Comparison of ENCODE assay signal across 8 cellular contexts in the genomic region with DNA sequence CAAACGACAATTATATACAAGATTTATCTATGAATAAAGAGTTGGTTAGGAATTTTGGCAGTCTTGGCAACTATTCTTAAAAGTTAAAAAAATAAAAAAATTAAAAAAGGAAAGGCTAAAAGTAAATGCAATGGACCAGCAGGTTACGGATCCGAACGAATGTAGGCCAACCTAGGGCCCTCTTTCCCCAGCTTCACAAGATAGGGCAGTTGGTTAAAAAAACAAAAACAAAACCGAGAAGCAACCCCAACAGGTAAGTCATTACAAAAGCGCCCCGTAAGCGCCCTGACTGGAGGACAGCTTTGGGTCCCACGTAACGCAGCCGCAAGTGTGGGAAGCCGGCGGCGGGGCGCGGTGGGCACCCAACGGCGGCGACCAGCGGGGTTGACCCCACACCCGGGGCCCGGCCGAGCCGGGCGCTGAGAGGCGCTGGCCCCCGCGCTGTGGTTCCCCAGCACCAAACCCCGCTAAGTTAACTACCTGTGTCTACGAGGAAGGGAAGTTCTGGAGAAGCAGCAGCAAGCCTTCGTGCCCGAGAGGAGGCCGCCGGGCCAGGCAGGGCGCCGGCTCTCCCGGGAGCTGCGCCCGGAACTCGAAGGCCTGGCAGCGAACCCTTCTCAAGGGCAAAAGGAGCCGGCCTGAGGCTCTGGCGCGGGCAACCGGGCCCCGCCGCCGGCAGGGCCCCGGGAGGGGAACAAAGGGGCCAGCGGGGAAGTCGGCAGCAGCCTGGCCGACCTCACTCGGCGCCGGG. TPM values are rescaled to one million over a fixed set of nuclear protein-coding genes. Genes with fewer than 3 reads are reported as not detected.
DNase-seq lines count a peak whose midpoint lies in the region; ATAC-seq, FAIRE-seq and TF ChIP-seq lines count a peak whose summit lies in the region.

No MANE protein-coding gene starts in this region.

- H3K4me1 Mint-ChIP-seq in T-cell (peaks cover 59 to 70% (median 69%) of the 10 kb centered on the region in 3 donors), astrocyte (ENCODE audit: low read depth, unreplicated experiment) (peaks cover 12% of the 10 kb centered on the region)

- H3K79me2 ChIP-seq in astrocyte (ENCODE audit: insufficient read depth, low read length): peaks cover 55% of the 10 kb centered on the region

- TF ChIP-seq CTCF in BE2C (IDR thresholded peaks at IDR 0.05; ENCODE audit: low read depth, low read length): no peak
- no peak for TF ChIP-seq CTCF in astrocyte (IDR thresholded peaks at IDR 0.05; ENCODE audit: insufficient read depth, low read depth, low read length)

- CTCF ChIA-PET in T-cell (lab: Charles Lee): interaction anchor here in 1 of 2 donors (1.8 kb wide), 1 partner anchor 83 kb away, joined by 6 read pairs; no protein-coding TSS in a partner anchor

- H3K4me3 ChIP-seq in BE2C (ENCODE audit: low read depth, low read length) (peak overlapping the region; percentile 82), astrocyte (ENCODE audit: insufficient read depth, low read depth, low read length) (peak overlapping the region; percentile 89), iPS-18c (ENCODE audit: insufficient read depth, low read depth, low read length) (peak overlapping the region; percentile 94)

- POLR2A ChIA-PET in T-cell (lab: Charles Lee): interaction anchor here in 1 of 2 donors (0.6 to 1.1 kb wide), 2 partner anchors 10 to 107 kb away, joined by 3 read pairs; no protein-coding TSS in a partner anchor

- H3K27me3 ChIP-seq in BE2C: no peaks in the 10 kb centered on the region
- no peaks in the 10 kb centered on the region for H3K27me3 ChIP-seq in astrocyte (ENCODE audit: insufficient read depth, low read length)

- H3K4me2 ChIP-seq in astrocyte (ENCODE audit: low read length): peak overlapping the region; percentile 90

- H2AFZ ChIP-seq in astrocyte (ENCODE audit: low read depth, low read length): peak overlapping the region; percentile 84

- peak overlapping the region; percentile 99 for H3K9ac ChIP-seq in astrocyte (ENCODE audit: low read length)

- H3K4me3 Mint-ChIP-seq in T-cell (peak overlapping the region; percentile 89 to 92 (median 90)), astrocyte (ENCODE audit: unreplicated experiment) (peak overlapping the region; percentile 90)

- H4K20me1 ChIP-seq in astrocyte (ENCODE audit: insufficient read depth, low read length): peaks cover 32% of the 10 kb centered on the region

- H3K36me3 ChIP-seq in BE2C (peaks cover 24% of the 10 kb centered on the region), astrocyte (ENCODE audit: insufficient read depth, low read length) (peaks cover 8% of the 10 kb centered on the region)

- H3K27me3 Mint-ChIP-seq in T-cell: no peaks in the 10 kb centered on the region
- H3K27me3 Mint-ChIP-seq in astrocyte (ENCODE audit: low read depth, unreplicated experiment): no peaks in the 10 kb centered on the region

- H3K27ac Mint-ChIP-seq in T-cell (peak overlapping the region; percentile 85 to 86), astrocyte (ENCODE audit: unreplicated experiment) (peak overlapping the region; percentile 83)

- peak overlapping the region; percentile 98 for H3K27ac ChIP-seq in astrocyte (ENCODE audit: low read depth, low read length)

- peaks cover 23% of the 10 kb centered on the region for H3K36me3 Mint-ChIP-seq in T-cell
- H3K36me3 Mint-ChIP-seq in astrocyte (ENCODE audit: low read depth, unreplicated experiment): peaks cover 5% of the 10 kb centered on the region

- H3K9me3 ChIP-seq in BE2C (no peaks in the 10 kb centered on the region), astrocyte (ENCODE audit: insufficient read depth, low read depth, low read length) (no peaks in the 10 kb centered on the region), iPS-18c (ENCODE audit: control insufficient read depth, insufficient read depth, low read length) (no peaks in the 10 kb centered on the region)

- DNase-seq in BE2C (peak; percentile 29), T-cell (peak; percentile 8 to 71 (median 36)), astrocyte (ENCODE audit: low read depth) (peak; percentile 25), A172 (ENCODE audit: low spot score) (no peak)
- peak; percentile 28 to 47 (median 45) for DNase-seq in stimulated activated CD4-positive, alpha-beta T cell treated with anti-CD3 and anti-CD28 coated beads, Interleukin-12 subunit alpha, Interleukin-12 subunit beta, amount 100 ng/mL, for 48 hours (ENCODE audit: low read depth in 2 of 3, low spot score in 1 of 3)

- peak; percentile 19 for ATAC-seq in GM19023 (IDR thresholded peaks at IDR 0.05; ENCODE audit: unreplicated experiment)
- ATAC-seq in HG03280 (IDR thresholded peaks at IDR 0.05; ENCODE audit: unreplicated experiment): peak; percentile 17
- ATAC-seq in T-cell (replicated peaks in 1 of 4): peak in 3 of 4 experiments; percentile 4 to 6 (median 5)

- no peaks in the 10 kb centered on the region for H3K9me3 Mint-ChIP-seq in T-cell
- H3K9me3 Mint-ChIP-seq in astrocyte (ENCODE audit: unreplicated experiment): no peaks in the 10 kb centered on the region

- no peaks in the 10 kb centered on the region for H3K4me1 ChIP-seq in BE2C
- peaks cover 6% of the 10 kb centered on the region for H3K4me1 ChIP-seq in astrocyte (ENCODE audit: insufficient read depth, low read length)

- no peak for FAIRE-seq in astrocyte (lab: Jason Lieb, UNC)

RNA-seq across cellular contexts. Expression of gene HECTD1, which starts 0.9 kb away (rescaled TPM):
- polyA plus RNA-seq in BE2C (2012; ENCODE audit: insufficient read depth, insufficient read length, low read depth): 52.8 TPM
- 100 to 1,000 TPM; 118 to 194 (median 132) TPM for total RNA-seq in T-cell
- 101 and 110 TPM in 2 replicates for total RNA-seq in astrocyte
- total RNA-seq in A172 (2014; rRNA removed; shearing (Covaris generic)): 74.3 and 99.6 TPM in 2 replicates
